Comparison of ENCODE assay signal across 19 cellular contexts in the genomic region with DNA sequence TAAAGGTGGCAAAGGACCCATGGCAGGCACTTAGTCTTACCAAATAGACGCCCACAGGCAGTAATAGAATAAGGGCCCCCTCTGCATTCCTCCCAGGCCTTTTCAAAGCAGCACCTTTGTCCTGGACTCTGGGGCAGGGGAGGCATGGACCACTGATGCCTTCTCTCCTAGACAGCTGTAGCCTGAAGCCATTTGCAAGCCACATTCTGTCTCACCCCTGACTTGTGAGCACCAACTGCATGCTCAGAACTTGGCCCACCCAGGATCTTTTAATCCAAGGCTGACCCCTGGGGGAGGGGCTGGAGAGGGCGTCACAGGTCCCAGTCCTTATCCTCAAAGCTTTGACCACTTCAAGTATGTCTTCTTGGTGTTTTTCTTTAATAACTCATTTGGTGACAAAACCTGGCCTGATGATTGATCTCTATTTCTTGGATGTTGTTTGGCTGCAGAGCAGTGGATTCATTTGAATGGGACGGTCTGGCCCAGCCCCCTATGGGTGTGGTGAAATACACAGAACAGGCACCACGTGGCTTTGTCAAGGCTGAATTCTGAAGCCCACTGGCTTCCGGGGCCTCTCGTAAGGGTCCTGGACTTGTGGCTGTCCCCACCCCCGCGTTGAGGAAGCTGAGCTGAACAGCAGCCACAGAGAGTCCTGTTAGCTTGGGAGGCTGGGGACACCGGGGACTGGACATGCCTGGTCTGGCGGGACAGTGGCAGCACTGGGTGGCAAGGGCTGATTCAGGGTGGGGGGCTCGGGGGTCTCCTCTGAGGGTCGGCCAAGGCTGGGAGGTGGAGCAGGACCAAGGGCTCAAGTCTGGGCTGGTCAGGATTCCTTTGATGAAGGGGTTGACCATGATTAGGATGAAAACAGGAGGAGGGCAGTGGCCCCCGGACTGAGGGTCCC. TPM values are rescaled to one million over a fixed set of nuclear protein-coding genes. Genes with fewer than 3 reads are reported as not detected.
"Had no signal": no experiment of that assay in that cellular context is flagged by ENCODE, and none has a peak within 500 bp of the region (broad histone marks: within the 10 kb centered on the region; RNA-seq: fewer than 3 reads in every experiment).

No MANE protein-coding gene starts in this region.

- DNase-seq: activated CD4-positive, alpha-beta T cell treated with anti-CD3 and anti-CD28 coated beads, Interleukin-2, amount 50 U/mL, for 4 hours; activated CD4-positive, CD25-positive, alpha-beta regulatory T cell treated with anti-CD3 and anti-CD28 coated beads, Interleukin-2, amount 50 U/mL, for 72 hours; activated effector memory CD4-positive, alpha-beta T cell treated with anti-CD3 and anti-CD28 coated beads, Interleukin-2, amount 50 U/mL, for 16 hours; activated T-cell treated with anti-CD3 and anti-CD28 coated beads, Interleukin-2, amount 50 U/mL, for 4 hours; amniotic stem cell; effector memory CD8-positive, alpha-beta T cell; gastrocnemius medialis; naive B cell; sigmoid colon; stimulated activated CD4-positive, alpha-beta T cell treated with anti-CD3 and anti-CD28 coated beads, Interleukin-12 subunit alpha, Interleukin-12 subunit beta, amount 100 ng/mL, for 4 hours; stimulated activated naive CD4-positive, alpha-beta T cell treated with Interleukin-2 at 50 U/mL for 16 hours; trophoblast cell had no signal

- H3K4me3 Mint-ChIP-seq: activated T-cell treated with anti-CD3 and anti-CD28 coated beads, Interleukin-2, amount 50 U/mL, for 4 hours; brain; dendritic cell treated with granulocyte-macrophage colony-stimulating factor and Interleukin-4, amounts not matched to agents 40 ng/mL and 50 ng/mL, for 4 days; effector memory CD8-positive, alpha-beta T cell; naive B cell; T-helper 2 cell treated with Interferon-gamma antibody and Interleukin-4, amounts not matched to agents 5 μg/mL and 100 μg/mL, for 36 hours had no signal

- H3K9me3 ChIP-seq: gastrocnemius medialis, prostate gland, sigmoid colon had no signal

- H3K4me3 ChIP-seq: gastrocnemius medialis, lung, prostate gland, sigmoid colon had no signal

- H3K36me3 Mint-ChIP-seq: activated naive CD4-positive, alpha-beta T cell treated with anti-CD3 and anti-CD28 coated beads, Interleukin-2, amount 50 U/mL, for 72 hours; brain; naive B cell had no signal

- H3K9me3 Mint-ChIP-seq: activated naive CD4-positive, alpha-beta T cell treated with anti-CD3 and anti-CD28 coated beads, Interleukin-2, amount 50 U/mL, for 72 hours; activated T-cell treated with anti-CD3 and anti-CD28 coated beads, Interleukin-2, amount 50 U/mL, for 4 hours; dendritic cell treated with granulocyte-macrophage colony-stimulating factor and Interleukin-4, amounts not matched to agents 40 ng/mL and 50 ng/mL, for 4 days; effector memory CD8-positive, alpha-beta T cell; T-helper 2 cell treated with Interferon-gamma antibody and Interleukin-4, amounts not matched to agents 5 μg/mL and 100 μg/mL, for 36 hours had no signal

- H3K27ac ChIP-seq: epithelial cell of prostate, gastrocnemius medialis, prostate gland, sigmoid colon had no signal

- H3K27ac Mint-ChIP-seq: activated naive CD4-positive, alpha-beta T cell treated with anti-CD3 and anti-CD28 coated beads, Interleukin-2, amount 50 U/mL, for 72 hours; dendritic cell treated with granulocyte-macrophage colony-stimulating factor and Interleukin-4, amounts not matched to agents 40 ng/mL and 50 ng/mL, for 4 days; effector memory CD8-positive, alpha-beta T cell; naive B cell; T-helper 2 cell treated with Interferon-gamma antibody and Interleukin-4, amounts not matched to agents 5 μg/mL and 100 μg/mL, for 36 hours had no signal

- H3K4me1 ChIP-seq: gastrocnemius medialis, prostate gland, sigmoid colon had no signal

- H3K36me3 ChIP-seq: gastrocnemius medialis, prostate gland, sigmoid colon had no signal

- ATAC-seq: activated naive CD4-positive, alpha-beta T cell treated with anti-CD3 and anti-CD28 coated beads, Interleukin-2, amount 50 U/mL, for 72 hours; activated T-cell treated with anti-CD3 and anti-CD28 coated beads, Interleukin-2, amount 50 U/mL, for 4 hours; effector memory CD8-positive, alpha-beta T cell; gastrocnemius medialis had no signal

RNA-seq across cellular contexts. Expression of a gene that starts 36.6 kb away (rescaled TPM):
- total RNA-seq: activated T-cell treated with anti-CD3 and anti-CD28 coated beads, Interleukin-2, amount 50 U/mL, for 4 hours had no signal
